25 cellular contexts compared by ENCODE assay signal in genomic region chr5:34618666-34619065, GRCh38.
"Had no signal": no experiment of that assay in that cellular context is flagged by ENCODE, and none has a peak within 500 bp of the region (broad histone marks: within the 10 kb centered on the region; RNA-seq: fewer than 3 reads in every experiment).

No MANE protein-coding gene starts in this region.

- H3K79me2 ChIP-seq: hepatocyte had no signal

- H3K27me3 ChIP-seq: hepatocyte, left lung, neutrophil, ovary, spleen, testis, uterus had no signal

- ATAC-seq: activated CD4-positive, alpha-beta T cell treated with anti-CD3 and anti-CD28 coated beads for 36 hours; left lung; natural killer cell treated with Interleukin-12 subunit alpha and Interleukin-12 subunit beta and Interleukin-15 and Interleukin-18, amount 100 ng/mL, for 72 hours had no signal

- H3K4me1 Mint-ChIP-seq: activated B cell treated with CpG ODN at 0.5 μM for 24 hours; activated naive CD8-positive, alpha-beta T cell treated with anti-CD3 and anti-CD28 coated beads, Interleukin-2, amount 10 ng/mL, durations not matched to agents 7 days and 5 days; immature natural killer cell had no signal

- H3K4me1 ChIP-seq: left lung, prostate gland, testis, uterus had no signal

- H3K4me2 ChIP-seq: hepatocyte had no signal

- H3K36me3 Mint-ChIP-seq: activated naive CD8-positive, alpha-beta T cell treated with anti-CD3 and anti-CD28 coated beads, Interleukin-2, amount 10 ng/mL, durations not matched to agents 7 days and 5 days; immature natural killer cell; natural killer cell treated with Interleukin-12 subunit alpha and Interleukin-12 subunit beta and Interleukin-15 and Interleukin-18, amount 100 ng/mL, for 72 hours had no signal

- H3K27ac ChIP-seq: hepatocyte, left lung, neutrophil, ovary, prostate gland, testis, uterus had no signal

- DNase-seq: activated B cell treated with CpG ODN at 0.5 μM for 24 hours; activated CD4-positive, alpha-beta T cell treated with anti-CD3 and anti-CD28 coated beads for 36 hours; activated CD4-positive, alpha-beta T cell treated with anti-CD3 and anti-CD28 coated beads, Interleukin-2, amount 50 U/mL, for 48 hours; activated naive CD8-positive, alpha-beta T cell treated with anti-CD3 and anti-CD28 coated beads, Interleukin-2, amount 10 ng/mL, durations not matched to agents 7 days and 5 days; amygdala; effector CD8-positive, alpha-beta T cell; foreskin melanocyte; glutamatergic neuron; immature natural killer cell; kidney glomerular epithelial cell; left lung; ovary; spleen; stimulated activated CD4-positive, alpha-beta T cell treated with anti-CD3 and anti-CD28 coated beads, Interleukin-4, amount 100 ng/mL, for 1 hour; stimulated activated naive CD4-positive, alpha-beta T cell; T1000; testis; trophoblast cell; uterus had no signal

- H2AFZ ChIP-seq: hepatocyte had no signal

- H3K27ac Mint-ChIP-seq: activated B cell treated with CpG ODN at 0.5 μM for 24 hours; activated CD4-positive, alpha-beta T cell treated with anti-CD3 and anti-CD28 coated beads for 36 hours; activated naive CD8-positive, alpha-beta T cell treated with anti-CD3 and anti-CD28 coated beads, Interleukin-2, amount 10 ng/mL, durations not matched to agents 7 days and 5 days; immature natural killer cell; natural killer cell treated with Interleukin-12 subunit alpha and Interleukin-12 subunit beta and Interleukin-15 and Interleukin-18, amount 100 ng/mL, for 72 hours; T-helper 1 cell treated with Interleukin-12 subunit alpha and Interleukin-12 subunit beta and Interleukin-4 antibody, amounts not matched to agents 30 μg/mL and 1 μg/mL, for 36 hours had no signal

- H3K9me3 ChIP-seq: left lung, neutrophil, ovary, prostate gland, spleen, testis, uterus had no signal

- H3K9me3 Mint-ChIP-seq: activated B cell treated with CpG ODN at 0.5 μM for 24 hours; activated naive CD8-positive, alpha-beta T cell treated with anti-CD3 and anti-CD28 coated beads, Interleukin-2, amount 10 ng/mL, durations not matched to agents 7 days and 5 days; immature natural killer cell; natural killer cell treated with Interleukin-12 subunit alpha and Interleukin-12 subunit beta and Interleukin-15 and Interleukin-18, amount 100 ng/mL, for 72 hours; T-helper 1 cell treated with Interleukin-12 subunit alpha and Interleukin-12 subunit beta and Interleukin-4 antibody, amounts not matched to agents 30 μg/mL and 1 μg/mL, for 36 hours had no signal

- H3K4me3 ChIP-seq: hepatocyte, left lung, lung, ovary, prostate gland, spleen, testis, uterus had no signal

- H3K36me3 ChIP-seq: left lung, neutrophil, ovary, prostate gland, spleen, uterus had no signal

- H3K4me3 Mint-ChIP-seq: activated B cell treated with CpG ODN at 0.5 μM for 24 hours; activated CD4-positive, alpha-beta T cell treated with anti-CD3 and anti-CD28 coated beads for 36 hours; activated naive CD8-positive, alpha-beta T cell treated with anti-CD3 and anti-CD28 coated beads, Interleukin-2, amount 10 ng/mL, durations not matched to agents 7 days and 5 days; immature natural killer cell; natural killer cell treated with Interleukin-12 subunit alpha and Interleukin-12 subunit beta and Interleukin-15 and Interleukin-18, amount 100 ng/mL, for 72 hours; T-helper 1 cell treated with Interleukin-12 subunit alpha and Interleukin-12 subunit beta and Interleukin-4 antibody, amounts not matched to agents 30 μg/mL and 1 μg/mL, for 36 hours had no signal
